In the genomic region with DNA sequence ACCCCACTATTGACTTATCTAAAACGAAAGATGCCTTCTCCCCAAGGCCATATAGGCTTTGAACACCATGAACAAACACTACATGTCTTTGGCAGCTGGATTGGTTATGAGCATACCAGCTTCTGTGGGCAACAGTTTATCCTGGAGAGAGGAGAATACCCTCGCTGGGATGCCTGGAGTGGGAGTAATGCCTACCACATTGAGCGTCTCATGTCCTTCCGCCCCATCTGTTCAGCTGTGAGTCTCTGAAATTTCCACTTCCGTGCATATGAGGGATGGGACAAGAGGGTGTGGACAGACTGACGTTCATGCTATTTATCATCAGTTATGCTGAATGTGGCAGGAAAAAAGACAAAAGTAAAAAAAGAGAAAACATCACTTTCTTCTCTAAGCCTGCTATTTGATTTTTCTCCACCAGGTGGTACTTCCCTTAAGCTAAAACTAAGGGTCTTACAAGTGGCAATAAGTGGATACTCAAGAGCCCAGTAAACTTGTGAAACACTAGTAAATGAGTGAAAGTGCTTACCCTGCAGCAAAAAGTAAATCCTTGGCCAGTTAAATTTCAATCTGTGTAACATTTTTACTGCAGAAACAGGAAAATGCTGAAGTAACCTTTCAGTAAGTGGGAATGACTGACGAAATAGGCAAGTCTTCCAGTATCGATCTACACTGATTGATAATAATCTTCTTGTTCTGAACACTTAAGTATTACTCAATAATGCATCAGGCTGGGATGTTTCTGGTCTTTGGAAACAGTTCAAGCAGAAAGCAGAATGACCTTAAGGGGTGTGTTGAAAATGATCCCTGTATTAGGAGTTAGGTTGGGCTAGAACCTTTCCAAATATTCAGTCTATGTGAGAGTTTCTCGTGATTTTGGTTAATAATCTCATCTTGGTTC, we compare ENCODE assay signal across 8 cellular contexts. TPM values are rescaled to one million over a fixed set of nuclear protein-coding genes. Genes with fewer than 3 reads are reported as not detected.
DNase-seq lines count a peak whose midpoint lies in the region; ATAC-seq and TF ChIP-seq lines count a peak whose summit lies in the region.

No MANE protein-coding gene starts in this region.

- H3K9me2 ChIP-seq in OCI-LY1 (ENCODE audit: low read depth, low read length): no peaks in the 10 kb centered on the region

- WGBS in thyroid gland, 2 donors: 70 to 73% methylated on average over 9 of the region's 9 CpGs

- H3K4me1 ChIP-seq in OCI-LY1 (ENCODE audit: insufficient read depth, low read length, severe bottlenecking) (no peaks in the 10 kb centered on the region), fibroblast of lung (ENCODE audit: control insufficient read depth, extremely low read depth, insufficient read depth, low read length) (peaks cover 34% of the 10 kb centered on the region), thyroid gland (peaks cover 0 to 9% of the 10 kb centered on the region in 2 donors)

- TF ChIP-seq CTCF in OCI-LY1 (IDR thresholded peaks at IDR 0.05; ENCODE audit: low read length) (peak; percentile 61), fibroblast of lung (conservative IDR thresholded peaks at IDR 0.05 in 1 of 2, IDR thresholded peaks at IDR 0.05 in 1 of 2; ENCODE audit: low read depth in 1 of 2, low read length in 2 of 2) (peak; percentile 16 to 57), thyroid gland (IDR thresholded peaks at IDR 0.05) (peak in 4 of 6 experiments; percentile 32 to 37 (median 35)), coronary artery (IDR thresholded peaks at IDR 0.05) (no peak)

- H3K27ac ChIP-seq in OCI-LY1 (ENCODE audit: low read depth, low read length, poor library complexity, severe bottlenecking) (no peak overlapping the region), fibroblast of lung (ENCODE audit: insufficient read depth, low read length) (no peak overlapping the region), thyroid gland (no peak overlapping the region), coronary artery (no peak overlapping the region)

- no peak overlapping the region for H2AFZ ChIP-seq in OCI-LY1 (ENCODE audit: low read length)
- H2AFZ ChIP-seq in fibroblast of lung (ENCODE audit: low read length): no peak overlapping the region

- intact Hi-C loops in thyroid gland (cut with DNase I): no loop called here

- H3K9ac ChIP-seq in OCI-LY1 (ENCODE audit: low read length) (no peak overlapping the region), fibroblast of lung (ENCODE audit: insufficient read depth, low read length) (no peak overlapping the region)

- H3F3A ChIP-seq in OCI-LY1 (ENCODE audit: insufficient read depth, low read length): peaks cover 11% of the 10 kb centered on the region; the same call in 1 of the 2 replicates

- H3K9me3 ChIP-seq in OCI-LY1 (ENCODE audit: low read length) (no peaks in the 10 kb centered on the region), fibroblast of lung (ENCODE audit: control insufficient read depth, insufficient read depth, low read depth, low read length) (no peaks in the 10 kb centered on the region), thyroid gland (no peaks in the 10 kb centered on the region)

- TF ChIP-seq POLR2A in thyroid gland (IDR thresholded peaks at IDR 0.05): no peak

- H3K27me3 ChIP-seq in OCI-LY1 (ENCODE audit: insufficient read depth, low read length): no peaks in the 10 kb centered on the region
- H3K27me3 ChIP-seq in fibroblast of lung (ENCODE audit: control insufficient read depth, insufficient read depth, low read length): no peaks in the 10 kb centered on the region
- no peaks in the 10 kb centered on the region for H3K27me3 ChIP-seq in thyroid gland

- peak; percentile 45 for DNase-seq in SIG-M5 treated with dmso at 0.1 percent for 504 hours (lab: John Stamatoyannopoulos, UW; ENCODE audit: unreplicated experiment)
- no peak for DNase-seq in SIG-M5 (lab: John Stamatoyannopoulos, UW)
- DNase-seq in fibroblast of lung (ENCODE audit: low read depth in 2 of 2): peak; percentile 49 to 70
- no peak for DNase-seq in thyroid gland
- no peak for DNase-seq in activated effector memory CD4-positive, alpha-beta T cell treated with anti-CD3 and anti-CD28 coated beads, Interleukin-2, amount 50 U/mL, for 16 hours
- DNase-seq in coronary artery (ENCODE audit: low spot score): no peak

- H3K4me2 ChIP-seq in OCI-LY1 (ENCODE audit: low read length): no peak overlapping the region
- no peak overlapping the region for H3K4me2 ChIP-seq in fibroblast of lung (ENCODE audit: extremely low read depth, insufficient read depth, low read length)

- H3K36me3 ChIP-seq in OCI-LY1 (ENCODE audit: insufficient read depth, low read length) (no peaks in the 10 kb centered on the region), fibroblast of lung (ENCODE audit: control insufficient read depth, insufficient read depth, low read length) (no peaks in the 10 kb centered on the region), thyroid gland (no peaks in the 10 kb centered on the region)

- H3K4me3 ChIP-seq in OCI-LY1 (ENCODE audit: low read depth, low read length, poor library complexity, severe bottlenecking) (no peak overlapping the region), fibroblast of lung (replicated peaks in 1 of 4; ENCODE audit: control extremely low read depth in 1 of 4, insufficient read depth in 1 of 4, low read depth in 3 of 4, low read length in 4 of 4) (no peak overlapping the region), thyroid gland (replicated peaks in 1 of 3) (no peak overlapping the region), coronary artery (no peak overlapping the region)

- no peak for ATAC-seq in GM19397 (IDR thresholded peaks at IDR 0.05; ENCODE audit: unreplicated experiment)

- no peaks in the 10 kb centered on the region for H4K20me1 ChIP-seq in OCI-LY1 (ENCODE audit: insufficient read depth, low read length)
- H4K20me1 ChIP-seq in fibroblast of lung (ENCODE audit: control insufficient read depth, extremely low read depth, insufficient read depth, low read length): no peaks in the 10 kb centered on the region

- no peaks in the 10 kb centered on the region for H3K79me2 ChIP-seq in OCI-LY1 (ENCODE audit: insufficient read depth, low read length)
- H3K79me2 ChIP-seq in fibroblast of lung (ENCODE audit: control insufficient read depth, insufficient read depth, low read length): peaks cover 3% of the 10 kb centered on the region

RNA-seq across cellular contexts. Expression of a gene that starts 5.6 kb away (rescaled TPM):
- total RNA-seq in fibroblast of lung (0.17 TPM in 1 of 2 replicates, not detected in the other), thyroid gland (not detected)
- polyA plus RNA-seq in fibroblast of lung: not detected in 2 replicates
- polyA plus RNA-seq in fibroblast of lung (2012): not detected in 2 replicates
- polyA minus RNA-seq in fibroblast of lung (ENCODE audit: low replicate concordance): not detected in 2 replicates

RNA-seq across cellular contexts. Expression of a gene that starts 41.7 kb away (rescaled TPM):
- 33.2 and 35.4 TPM in 2 replicates for total RNA-seq in fibroblast of lung
- 11.0 and 12.3 TPM in 2 replicates for polyA plus RNA-seq in fibroblast of lung
- polyA plus RNA-seq in fibroblast of lung (2012): 16.7 and 20.7 TPM in 2 replicates
- polyA minus RNA-seq in fibroblast of lung (ENCODE audit: low replicate concordance): 7.2 and 7.4 TPM in 2 replicates
- 10 to 100 TPM; 29.9 to 52.3 (median 41.1) TPM for total RNA-seq in thyroid gland

Comparison
In these comparisons a context has a peak if more than half of its experiments do, and no peak if none do; other contexts are left out.
1. DNase-seq: peak in SIG-M5 treated with dmso at 0.1 percent for 504 hours (single experiment) and fibroblast of lung (2 of 2); none in SIG-M5 (single experiment), thyroid gland (0 of 2), activated effector memory CD4-positive, alpha-beta T cell treated with anti-CD3 and anti-CD28 coated beads, Interleukin-2, amount 50 U/mL, for 16 hours (single experiment) and coronary artery (single experiment).